Comparison of ENCODE assay signal across 13 cellular contexts in genomic region chr13:106156468-106156867, GRCh38.
DNase-seq lines count a peak whose midpoint lies in the region; ATAC-seq lines count a peak whose summit lies in the region.
"Had no signal": no experiment of that assay in that cellular context is flagged by ENCODE, and none has a peak within 500 bp of the region (broad histone marks: within the 10 kb centered on the region; RNA-seq: fewer than 3 reads in every experiment).

No MANE protein-coding gene starts in this region.

- ATAC-seq in GM19351 (IDR thresholded peaks at IDR 0.05; ENCODE audit: unreplicated experiment): no peak
- ATAC-seq: activated naive CD4-positive, alpha-beta T cell treated with anti-CD3 and anti-CD28 coated beads, Interleukin-2, amount 50 U/mL, for 72 hours; T-cell had no signal

- DNase-seq in EH (ENCODE audit: low read depth) (peak; percentile 99), RKO (ENCODE audit: low spot score) (peak; percentile 96), fibroblast of gingiva (ENCODE audit: low read depth) (peak; percentile 93), pulmonary artery endothelial cell (ENCODE audit: low read depth, low spot score) (peak; percentile 43), DMS53 (lab: John Stamatoyannopoulos, UW) (no peak), NCI-H345 treated with DMSO at 0.1 percent for 48 hours (lab: John Stamatoyannopoulos, UW; ENCODE audit: unreplicated experiment) (no peak)
- DNase-seq in activated CD4-positive, CD25-positive, alpha-beta regulatory T cell treated with anti-CD3 and anti-CD28 coated beads, Interleukin-2, amount 50 U/mL, for 72 hours: no peak
- DNase-seq: activated CD4-positive, alpha-beta T cell treated with anti-CD3 and anti-CD28 coated beads, Interleukin-2, amount 50 U/mL, for 48 hours; Kasumi-1; NCI-H446 treated with DMSO at 0.1 percent for 48 hours; T-cell had no signal

Comparison
In these comparisons a context has a peak if more than half of its experiments do, and no peak if none do; other contexts are left out.
1. DNase-seq: peak in EH (single experiment), RKO (single experiment), fibroblast of gingiva (single experiment) and pulmonary artery endothelial cell (single experiment); none in DMS53 (single experiment), activated CD4-positive, CD25-positive, alpha-beta regulatory T cell treated with anti-CD3 and anti-CD28 coated beads, Interleukin-2, amount 50 U/mL, for 72 hours (single experiment) and NCI-H345 treated with DMSO at 0.1 percent for 48 hours (single experiment).